ENCODE assay signal across 14 cellular contexts in the genomic region with DNA sequence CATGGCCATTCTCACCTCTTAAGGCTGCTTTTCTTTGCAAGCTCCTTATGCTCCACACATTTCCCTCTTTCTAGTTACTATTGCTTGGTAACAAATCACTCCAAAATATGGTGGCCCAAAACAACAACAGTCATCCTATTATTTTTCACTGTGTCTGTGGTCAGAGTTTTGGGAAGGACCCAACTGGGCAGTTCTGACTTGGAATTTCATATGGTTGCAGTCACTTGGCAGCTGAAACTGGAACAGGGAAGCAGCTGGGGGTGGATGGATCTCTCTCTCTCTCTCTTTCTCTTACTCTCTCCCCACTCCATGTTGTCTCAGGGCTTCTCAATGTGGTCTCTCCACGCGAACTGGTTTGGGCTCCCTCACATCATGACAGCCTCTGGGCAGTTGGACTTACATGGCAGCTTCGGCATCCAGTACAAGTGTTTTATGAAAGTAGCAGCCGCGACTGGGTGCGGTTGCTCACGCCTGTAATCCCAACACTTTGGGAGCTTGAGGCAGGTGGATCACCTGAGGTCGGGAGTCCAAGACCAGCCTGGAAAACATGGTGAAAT. TPM values are rescaled to one million over a fixed set of nuclear protein-coding genes. Genes with fewer than 3 reads are reported as not detected.
DNase-seq lines count a peak whose midpoint lies in the region; ATAC-seq and TF ChIP-seq lines count a peak whose summit lies in the region.
"Had no signal": no experiment of that assay in that cellular context is flagged by ENCODE, and none has a peak within 500 bp of the region (broad histone marks: within the 10 kb centered on the region; RNA-seq: fewer than 3 reads in every experiment).

No MANE protein-coding gene starts in this region.

- H3K27ac ChIP-seq in heart right ventricle: peak overlapping the region in 7 of 10 donors; percentile 6 to 55 (median 44)
- peak overlapping the region; percentile 19 to 63 (median 54) for H3K27ac ChIP-seq in gastrocnemius medialis
- H3K27ac ChIP-seq: BLaER1, pancreas had no signal

- H3K27me3 ChIP-seq in BJ (ENCODE audit: control insufficient read depth, insufficient read depth, low read length): no peaks in the 10 kb centered on the region
- no peaks in the 10 kb centered on the region for H3K27me3 ChIP-seq in heart right ventricle
- H3K27me3 ChIP-seq in gastrocnemius medialis: no peaks in the 10 kb centered on the region
- H3K27me3 ChIP-seq: BLaER1, pancreas had no signal

- H3K4me3 ChIP-seq in BJ (ENCODE audit: low read depth, low read length) (no peak overlapping the region), heart right ventricle (no peak overlapping the region), gastrocnemius medialis (no peak overlapping the region)
- H3K4me3 ChIP-seq: BLaER1, pancreas had no signal

- H3K4me1 ChIP-seq in heart right ventricle (peaks cover 0 to 43% (median 20%) of the 10 kb centered on the region in 9 donors), gastrocnemius medialis (peaks cover 18 to 20% of the 10 kb centered on the region in 2 donors)
- H3K4me1 ChIP-seq: pancreas had no signal

- intact Hi-C loops in heart right ventricle (cut with DNase I) (no loop called here), gastrocnemius medialis (cut with DNase I; ENCODE audit: low total_unique reads) (no loop called here)

- no peak for TF ChIP-seq CTCF in BJ (IDR thresholded peaks at IDR 0.05; ENCODE audit: insufficient read depth, low read depth, low read length)
- TF ChIP-seq CTCF in heart right ventricle (IDR thresholded peaks at IDR 0.05): no peak
- no peak for TF ChIP-seq CTCF in gastrocnemius medialis (IDR thresholded peaks at IDR 0.05 in 4 of 5, conservative IDR thresholded peaks at IDR 0.05 in 1 of 5)

- H3K36me3 ChIP-seq in BJ (ENCODE audit: control insufficient read depth, insufficient read depth, low read length) (no peaks in the 10 kb centered on the region), heart right ventricle (no peaks in the 10 kb centered on the region), gastrocnemius medialis (no peaks in the 10 kb centered on the region)
- H3K36me3 ChIP-seq: BLaER1, pancreas had no signal

- POLR2A ChIA-PET in BJ (lab: Charles Lee): no interaction called here

- DNase-seq in BJ (ENCODE audit: low read depth) (peak; percentile 90), astrocyte of the hippocampus (ENCODE audit: low read depth, low spot score) (peak; percentile 79), heart right ventricle (peak in 1 of 2 donors; percentile 51), gastrocnemius medialis (peak; percentile 41 to 64), NCI-H2227 (lab: John Stamatoyannopoulos, UW; ENCODE audit: unreplicated experiment) (no peak), glomerular visceral epithelial cell (ENCODE audit: extremely low spot score) (no peak)
- DNase-seq: activated CD4-positive, alpha-beta T cell treated with anti-CD3 and anti-CD28 coated beads, Interleukin-2, amount 50 U/mL, for 4 hours; activated effector memory CD4-positive, alpha-beta T cell treated with Interleukin-2 at 50 U/mL for 16 hours; pancreas; T-helper 17 cell had no signal

- TF ChIP-seq POLR2A in gastrocnemius medialis (IDR thresholded peaks at IDR 0.05): no peak

- in situ Hi-C loops in gastrocnemius medialis (cut with MboI; ENCODE audit: low sequenced_read_pairs in 4 of 4): loop anchor here (10.0 to 25.0 kb wide), 4 partner anchors 174 to 611 kb away; a partner anchor contains a TSS

- H3K9me3 ChIP-seq in heart right ventricle (no peaks in the 10 kb centered on the region), gastrocnemius medialis (no peaks in the 10 kb centered on the region)
- H3K9me3 ChIP-seq: pancreas had no signal

- ATAC-seq in heart right ventricle (peak in 2 of 8 donors; percentile 31 to 56), gastrocnemius medialis (peak; percentile 53 to 54), GM21390 (IDR thresholded peaks at IDR 0.05; ENCODE audit: unreplicated experiment) (no peak), GM18502 (IDR thresholded peaks at IDR 0.05; ENCODE audit: poor library complexity, unreplicated experiment) (no peak)
- ATAC-seq: left lobe of liver, T-helper 17 cell had no signal

- 90 to 93% methylated on average over 8 of the region's 8 CpGs for WGBS in heart right ventricle, 2 donors

- CTCF ChIA-PET in BJ (lab: Yijun Ruan, JAX): interaction anchor here (0.6 to 3.0 kb wide), 9 partner anchors 11 to 511 kb away, joined by 3 to 15 read pairs (median 7); no protein-coding TSS in a partner anchor

RNA-seq across cellular contexts. Expression of a gene that starts 39.6 kb away (rescaled TPM):
- polyA plus RNA-seq in BJ (2011; rRNA removed): 15.9 and 28.6 TPM in 2 replicates
- polyA minus RNA-seq in BJ (2011; rRNA and poly(A)+ RNA removed): 10.2 and 13.9 TPM in 2 replicates
- 10 to 100 TPM in 5 of 10 donors, 1 to 10 TPM in 5; 7.1 to 15.3 (median 10.0) TPM for total RNA-seq in heart right ventricle
- 10 to 100 TPM; 11.2 to 14.0 TPM for polyA plus RNA-seq in heart right ventricle
- total RNA-seq in gastrocnemius medialis: 10 to 100 TPM in 3 of 4 donors, 1 to 10 TPM in 1; 5.5 to 16.7 (median 14.1) TPM

RNA-seq across cellular contexts. Expression of a gene that starts 49.7 kb away (rescaled TPM):
- polyA plus RNA-seq in BJ (2011; rRNA removed): 8.9 and 14.5 TPM in 2 replicates
- polyA minus RNA-seq in BJ (2011; rRNA and poly(A)+ RNA removed): 10.4 and 20.3 TPM in 2 replicates
- 100 to 1,000 TPM; 139 to 263 (median 244) TPM for total RNA-seq in heart right ventricle
- polyA plus RNA-seq in heart right ventricle: 100 to 1,000 TPM; 114 to 191 TPM
- total RNA-seq in gastrocnemius medialis: 10 to 100 TPM; 34.4 to 46.7 (median 40.5) TPM

Comparison
In these comparisons a context has a peak if more than half of its experiments do, and no peak if none do; other contexts are left out.
1. DNase-seq: peak in BJ (single experiment), astrocyte of the hippocampus (single experiment) and gastrocnemius medialis (2 of 2); none in NCI-H2227 (single experiment) and glomerular visceral epithelial cell (single experiment).
2. ATAC-seq: peak in gastrocnemius medialis (2 of 2); none in GM21390 (single experiment) and GM18502 (single experiment).